Comparison of ENCODE assay signal across 24 cellular contexts in the genomic region with DNA sequence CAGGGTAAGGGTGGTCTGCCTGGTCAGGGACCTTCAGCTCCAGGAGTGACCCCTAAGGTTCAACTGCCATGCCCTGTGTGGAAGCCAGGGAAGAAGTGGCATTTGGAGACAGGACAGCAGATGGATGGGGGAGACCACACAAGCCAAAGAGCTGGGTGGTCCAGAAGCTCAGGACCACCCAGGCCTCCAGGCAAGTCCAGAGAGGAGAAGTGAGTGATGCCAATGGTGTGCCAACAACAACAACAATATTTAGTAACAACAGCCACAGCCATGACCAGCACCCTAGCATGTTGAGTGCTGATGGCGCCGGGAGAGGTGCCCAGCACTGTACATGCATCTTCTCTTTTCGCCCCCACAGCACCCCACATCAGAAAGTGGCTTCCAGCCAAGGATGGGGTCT.
"Had no signal": no experiment of that assay in that cellular context is flagged by ENCODE, and none has a peak within 500 bp of the region (broad histone marks: within the 10 kb centered on the region; RNA-seq: fewer than 3 reads in every experiment).

No MANE protein-coding gene starts in this region.

- H3K36me3 Mint-ChIP-seq: mesothelial cell of epicardium had no signal

- H3K4me1 ChIP-seq: colonic mucosa, esophagus squamous epithelium, heart right ventricle, left lung, lower lobe of right lung had no signal

- H3K4me3 ChIP-seq: colonic mucosa, esophagus squamous epithelium, gastrocnemius medialis, heart right ventricle, left lung, lower lobe of right lung, mucosa of descending colon had no signal

- H3K4me3 Mint-ChIP-seq: dendritic cell treated with granulocyte-macrophage colony-stimulating factor and Interleukin-4, amounts not matched to agents 40 ng/mL and 50 ng/mL, for 4 days; effector memory CD8-positive, alpha-beta T cell; endodermal cell; mesothelial cell of epicardium had no signal

- H3K27ac ChIP-seq: colonic mucosa, epithelial cell of prostate, esophagus squamous epithelium, gastrocnemius medialis, heart right ventricle, left lung, lower lobe of right lung had no signal

- H3K27me3 ChIP-seq: colonic mucosa, esophagus squamous epithelium, gastrocnemius medialis, heart right ventricle, left lung had no signal

- H3K9me3 ChIP-seq: colonic mucosa, esophagus squamous epithelium, gastrocnemius medialis, heart right ventricle, left lung, lower lobe of right lung, mucosa of descending colon had no signal

- H3K9me3 Mint-ChIP-seq: dendritic cell treated with granulocyte-macrophage colony-stimulating factor and Interleukin-4, amounts not matched to agents 40 ng/mL and 50 ng/mL, for 4 days; effector memory CD8-positive, alpha-beta T cell; endodermal cell; mesothelial cell of epicardium had no signal

- ATAC-seq: effector memory CD8-positive, alpha-beta T cell; esophagus mucosa; gastrocnemius medialis; heart right ventricle; left cardiac atrium; left lung; left ventricle myocardium superior; lower lobe of right lung; mucosa of descending colon had no signal

- H3K36me3 ChIP-seq: colonic mucosa, esophagus squamous epithelium, gastrocnemius medialis, left lung, lower lobe of right lung had no signal

- DNase-seq: colonic mucosa; cortex of kidney; effector CD8-positive, alpha-beta T cell; effector memory CD8-positive, alpha-beta T cell; endodermal cell; erythroblast; esophagus squamous epithelium; foreskin fibroblast; foreskin melanocyte; gastrocnemius medialis; glutamatergic neuron; head of caudate nucleus; heart right ventricle; hippocampal formation; left cardiac atrium; left lung; left ventricle myocardium superior; lower lobe of right lung; mesenchymal stem cell; mucosa of descending colon had no signal

- H3K27ac Mint-ChIP-seq: dendritic cell treated with granulocyte-macrophage colony-stimulating factor and Interleukin-4, amounts not matched to agents 40 ng/mL and 50 ng/mL, for 4 days; effector memory CD8-positive, alpha-beta T cell; endodermal cell; mesothelial cell of epicardium had no signal
